In the genomic region with DNA sequence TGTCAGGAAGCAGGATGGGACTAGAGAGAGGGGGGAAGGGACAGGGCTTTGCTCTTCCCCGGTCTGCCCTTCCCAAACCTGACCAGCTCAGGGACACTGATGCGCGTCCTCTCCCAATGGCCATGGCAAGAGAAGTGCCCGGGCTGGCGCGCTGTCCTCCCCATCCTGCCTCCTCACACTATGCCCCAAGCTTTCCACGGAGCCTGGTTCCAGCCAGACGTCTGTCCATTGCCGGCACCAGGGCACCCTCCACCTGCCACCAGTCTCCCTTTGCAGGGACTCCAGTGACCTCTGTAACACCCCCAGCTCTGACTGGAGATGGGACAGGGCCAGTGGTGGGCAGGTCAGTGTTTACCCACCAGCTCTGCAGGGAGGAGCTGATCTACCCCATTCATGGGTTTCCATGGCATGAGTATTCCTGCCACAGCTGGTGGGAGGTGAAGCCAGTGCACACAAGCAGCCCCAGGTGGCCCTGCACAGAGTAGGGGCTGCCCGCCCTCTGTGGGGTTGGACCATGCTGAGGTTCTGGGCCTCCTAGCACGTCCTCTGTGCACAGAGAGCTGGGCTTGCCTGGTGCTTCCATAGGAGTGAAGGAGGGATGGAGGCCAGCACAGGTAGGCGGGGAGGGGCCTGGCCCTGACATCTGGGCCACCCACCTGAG, we compare ENCODE assay signal across 1 cellular context.
TF ChIP-seq lines count a peak whose summit lies in the region.

No MANE protein-coding gene starts in this region.

TF ChIP-seq in HepG2, 621 proteins besides CTCF, POLR2A, EP300 and RAD21 (continued from another document):
- TF ChIP-seq, protein P1, sequence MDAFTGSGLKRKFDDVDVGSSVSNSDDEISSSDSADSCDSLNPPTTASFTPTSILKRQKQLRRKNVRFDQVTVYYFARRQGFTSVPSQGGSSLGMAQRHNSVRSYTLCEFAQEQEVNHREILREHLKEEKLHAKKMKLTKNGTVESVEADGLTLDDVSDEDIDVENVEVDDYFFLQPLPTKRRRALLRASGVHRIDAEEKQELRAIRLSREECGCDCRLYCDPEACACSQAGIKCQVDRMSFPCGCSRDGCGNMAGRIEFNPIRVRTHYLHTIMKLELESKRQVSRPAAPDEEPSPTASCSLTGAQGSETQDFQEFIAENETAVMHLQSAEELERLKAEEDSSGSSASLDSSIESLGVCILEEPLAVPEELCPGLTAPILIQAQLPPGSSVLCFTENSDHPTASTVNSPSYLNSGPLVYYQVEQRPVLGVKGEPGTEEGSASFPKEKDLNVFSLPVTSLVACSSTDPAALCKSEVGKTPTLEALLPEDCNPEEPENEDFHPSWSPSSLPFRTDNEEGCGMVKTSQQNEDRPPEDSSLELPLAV (CRISPR knock-in tag; conservative IDR thresholded peaks at IDR 0.05; ENCODE audit: low read depth): no peak
- TF ChIP-seq, protein P2, sequence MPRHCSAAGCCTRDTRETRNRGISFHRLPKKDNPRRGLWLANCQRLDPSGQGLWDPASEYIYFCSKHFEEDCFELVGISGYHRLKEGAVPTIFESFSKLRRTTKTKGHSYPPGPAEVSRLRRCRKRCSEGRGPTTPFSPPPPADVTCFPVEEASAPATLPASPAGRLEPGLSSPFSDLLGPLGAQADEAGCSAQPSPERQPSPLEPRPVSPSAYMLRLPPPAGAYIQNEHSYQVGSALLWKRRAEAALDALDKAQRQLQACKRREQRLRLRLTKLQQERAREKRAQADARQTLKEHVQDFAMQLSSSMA (CRISPR knock-in tag; IDR thresholded peaks at IDR 0.05): no peak
- TF ChIP-seq, protein P3, sequence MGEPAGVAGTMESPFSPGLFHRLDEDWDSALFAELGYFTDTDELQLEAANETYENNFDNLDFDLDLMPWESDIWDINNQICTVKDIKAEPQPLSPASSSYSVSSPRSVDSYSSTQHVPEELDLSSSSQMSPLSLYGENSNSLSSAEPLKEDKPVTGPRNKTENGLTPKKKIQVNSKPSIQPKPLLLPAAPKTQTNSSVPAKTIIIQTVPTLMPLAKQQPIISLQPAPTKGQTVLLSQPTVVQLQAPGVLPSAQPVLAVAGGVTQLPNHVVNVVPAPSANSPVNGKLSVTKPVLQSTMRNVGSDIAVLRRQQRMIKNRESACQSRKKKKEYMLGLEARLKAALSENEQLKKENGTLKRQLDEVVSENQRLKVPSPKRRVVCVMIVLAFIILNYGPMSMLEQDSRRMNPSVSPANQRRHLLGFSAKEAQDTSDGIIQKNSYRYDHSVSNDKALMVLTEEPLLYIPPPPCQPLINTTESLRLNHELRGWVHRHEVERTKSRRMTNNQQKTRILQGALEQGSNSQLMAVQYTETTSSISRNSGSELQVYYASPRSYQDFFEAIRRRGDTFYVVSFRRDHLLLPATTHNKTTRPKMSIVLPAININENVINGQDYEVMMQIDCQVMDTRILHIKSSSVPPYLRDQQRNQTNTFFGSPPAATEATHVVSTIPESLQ (CRISPR knock-in tag; conservative IDR thresholded peaks at IDR 0.05): no peak
